In the genomic region with DNA sequence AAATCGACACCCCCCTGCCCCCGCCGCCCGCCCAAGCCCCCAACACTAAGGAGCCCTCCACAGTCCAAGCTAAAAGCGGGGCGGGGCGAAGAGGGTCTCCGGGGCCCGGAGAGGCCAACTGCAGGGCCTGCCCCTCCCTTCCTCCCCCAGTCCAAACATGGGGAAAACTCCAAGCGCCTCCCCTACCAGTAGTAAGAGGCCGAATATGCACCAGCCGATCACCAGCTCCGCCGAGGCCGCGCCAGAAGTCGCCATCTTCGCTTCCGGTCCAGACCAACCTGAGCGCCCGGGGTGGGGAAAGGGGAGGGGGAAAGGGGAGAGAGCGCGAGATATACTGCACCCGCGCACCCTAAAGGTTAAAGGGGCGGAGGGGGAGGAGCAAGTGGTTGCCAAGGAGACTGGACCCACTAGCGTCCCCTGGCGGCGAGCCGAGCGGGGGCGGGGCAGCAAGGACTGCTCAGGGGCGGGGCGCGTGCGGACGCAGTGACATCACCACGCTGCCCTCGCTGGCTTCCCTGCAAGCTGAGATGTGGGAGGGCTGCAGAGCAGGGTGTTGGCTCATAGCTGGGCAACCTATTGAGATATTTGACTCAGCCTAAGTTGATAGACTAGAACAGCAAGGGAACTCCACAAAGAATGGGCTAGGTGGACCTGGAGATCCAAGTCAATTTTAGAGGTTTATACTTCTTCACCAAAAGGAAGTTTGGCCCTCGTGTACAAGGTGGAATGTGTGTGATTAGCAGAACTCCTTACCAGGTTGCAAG, we compare ENCODE assay signal across 8 cellular contexts. TPM values are rescaled to one million over a fixed set of nuclear protein-coding genes. Genes with fewer than 3 reads are reported as not detected.
DNase-seq lines count a peak whose midpoint lies in the region; ATAC-seq and TF ChIP-seq lines count a peak whose summit lies in the region.

TSS of gene LMBRD1 (minus strand) at position 384 of the 764 bp plus-strand sequence. CDS start at position 255, 129 bp downstream.

- peaks cover 0 to 2% (median 0%) of the 10 kb centered on the region in 7 donors for H3K9me3 Mint-ChIP-seq in CD4-positive, CD25-positive, alpha-beta regulatory T cell
- H3K9me3 Mint-ChIP-seq in dendritic cell treated with granulocyte-macrophage colony-stimulating factor and Interleukin-4, amounts not matched to agents 40 ng/mL and 50 ng/mL, for 4 days = no peaks in the 10 kb centered on the region

- peak within 1 kb of the TSS; percentile 97 for H3K4me3 ChIP-seq in CD4-positive, CD25-positive, alpha-beta regulatory T cell (ENCODE audit: low read depth, low read length)
- H3K4me3 ChIP-seq in left lung = peak within 1 kb of the TSS; percentile 67 to 77

- H3K9me3 ChIP-seq in CD4-positive, CD25-positive, alpha-beta regulatory T cell (ENCODE audit: control insufficient read depth in 2 of 2, low read length in 2 of 2) = no peaks in the 10 kb centered on the region
- H3K9me3 ChIP-seq in left lung = no peaks in the 10 kb centered on the region

- peak; percentile 91 for ATAC-seq in CD4-positive, CD25-positive, alpha-beta regulatory T cell (ENCODE audit: low read depth in 2 of 2)
- ATAC-seq in GM19395 (IDR thresholded peaks at IDR 0.05; ENCODE audit: unreplicated experiment) (peak; percentile 93), HG03565 (IDR thresholded peaks at IDR 0.05; ENCODE audit: unreplicated experiment) (peak; percentile 95), left lung (peak; percentile 97)

- no peaks in the 10 kb centered on the region for H3K36me3 Mint-ChIP-seq in CD4-positive, CD25-positive, alpha-beta regulatory T cell
- H3K36me3 Mint-ChIP-seq in dendritic cell treated with granulocyte-macrophage colony-stimulating factor and Interleukin-4, amounts not matched to agents 40 ng/mL and 50 ng/mL, for 4 days (ENCODE audit: low read depth) = peaks cover 11% of the 10 kb centered on the region

- peaks cover 22 to 54% (median 43%) of the 10 kb centered on the region in 4 donors for H3K4me1 Mint-ChIP-seq in CD4-positive, CD25-positive, alpha-beta regulatory T cell
- H3K4me1 Mint-ChIP-seq in dendritic cell treated with granulocyte-macrophage colony-stimulating factor and Interleukin-4, amounts not matched to agents 40 ng/mL and 50 ng/mL, for 4 days (ENCODE audit: low read depth) = peaks cover 38% of the 10 kb centered on the region

- H3K27ac ChIP-seq in CD4-positive, CD25-positive, alpha-beta regulatory T cell (ENCODE audit: insufficient read depth, low read length, poor library complexity, severe bottlenecking) = peak within 1 kb of the TSS; percentile 97
- H3K27ac ChIP-seq in left lung = peak within 1 kb of the TSS; percentile 88 to 90

- intact Hi-C loops in dendritic cell treated with granulocyte-macrophage colony-stimulating factor and Interleukin-4, amounts not matched to agents 40 ng/mL and 50 ng/mL, for 4 days (cut with micrococcal nuclease) = loop anchor here (5.0 to 10.0 kb wide), 2 partner anchors 615 to 868 kb away; partner anchors contain the start of genes FAM135A and SMAP1
- intact Hi-C loops in left lung (cut with DNase I) = no loop called here

- H3K4me1 ChIP-seq in CD4-positive, CD25-positive, alpha-beta regulatory T cell (ENCODE audit: control insufficient read depth, insufficient read depth, low read length, poor library complexity, severe bottlenecking) = peaks cover 19% of the 10 kb centered on the region
- H3K4me1 ChIP-seq in left lung = peaks cover 0 to 13% of the 10 kb centered on the region in 2 donors

- DNase-seq in CD4-positive, CD25-positive, alpha-beta regulatory T cell = peak; percentile 97 to 99 (median 98)
- DNase-seq in NCI-H748 treated with DMSO at 0.1 percent for 48 hours (lab: John Stamatoyannopoulos, UW) (peak; percentile 92), left lung (peak; percentile 98 to 99)
- DNase-seq in activated CD4-positive, alpha-beta T cell treated with anti-CD3 and anti-CD28 coated beads, Interleukin-2, amount 50 U/mL, for 4 hours = peak; percentile 98 to 99
- DNase-seq in stimulated activated CD4-positive, alpha-beta T cell treated with anti-CD3 and anti-CD28 coated beads, Interleukin-2, amount 100 ng/mL, for 48 hours = peak; percentile 99

- H3K4me3 Mint-ChIP-seq in CD4-positive, CD25-positive, alpha-beta regulatory T cell = peak within 1 kb of the TSS; percentile 94 to 100 (median 95)
- peak within 1 kb of the TSS; percentile 90 for H3K4me3 Mint-ChIP-seq in dendritic cell treated with granulocyte-macrophage colony-stimulating factor and Interleukin-4, amounts not matched to agents 40 ng/mL and 50 ng/mL, for 4 days

- no peaks in the 10 kb centered on the region for H3K27me3 Mint-ChIP-seq in CD4-positive, CD25-positive, alpha-beta regulatory T cell
- H3K27me3 Mint-ChIP-seq in dendritic cell treated with granulocyte-macrophage colony-stimulating factor and Interleukin-4, amounts not matched to agents 40 ng/mL and 50 ng/mL, for 4 days = no peaks in the 10 kb centered on the region

- H3K27me3 ChIP-seq in CD4-positive, CD25-positive, alpha-beta regulatory T cell (ENCODE audit: control insufficient read depth, insufficient read depth, low read length) = no peaks in the 10 kb centered on the region
- no peaks in the 10 kb centered on the region for H3K27me3 ChIP-seq in left lung

- H3K27ac Mint-ChIP-seq in CD4-positive, CD25-positive, alpha-beta regulatory T cell = peak within 1 kb of the TSS; percentile 96 to 98 (median 97)
- peak within 1 kb of the TSS; percentile 93 for H3K27ac Mint-ChIP-seq in dendritic cell treated with granulocyte-macrophage colony-stimulating factor and Interleukin-4, amounts not matched to agents 40 ng/mL and 50 ng/mL, for 4 days

- no peaks in the 10 kb centered on the region for H3K36me3 ChIP-seq in CD4-positive, CD25-positive, alpha-beta regulatory T cell (ENCODE audit: control insufficient read depth, insufficient read depth, low read length)
- no peaks in the 10 kb centered on the region for H3K36me3 ChIP-seq in left lung

- peak; percentile 69 to 92 for TF ChIP-seq CTCF in left lung (IDR thresholded peaks at IDR 0.05)

RNA-seq across cellular contexts. Expression of gene LMBRD1, which starts in this region (rescaled TPM):
- 40.8 TPM for total RNA-seq in CD4-positive, CD25-positive, alpha-beta regulatory T cell
- polyA plus RNA-seq in CD4-positive, CD25-positive, alpha-beta regulatory T cell = 10 to 100 TPM; 57.1 to 67.2 (median 59.8) TPM
- total RNA-seq in left lung = 10 to 100 TPM; 50.1 to 58.2 TPM

Comparison
In these comparisons a context has a peak if more than half of its experiments do, and no peak if none do; other contexts are left out.
1. Peak in every context shown above with its lines: DNase-seq, ATAC-seq, H3K4me3 ChIP-seq and H3K27ac ChIP-seq.